1 cellular context compared by ENCODE assay signal in genomic region chr3:72143970-72144717, GRCh38.
TF ChIP-seq lines count a peak whose summit lies in the region.

No MANE protein-coding gene starts in this region.

TF ChIP-seq in GM12878, 131 proteins besides CTCF, POLR2A, EP300 and RAD21:
- TF ChIP-seq E2F4 (IDR thresholded peaks at IDR 0.05; ENCODE audit: low read depth, low read length): no peak
- TF ChIP-seq SMARCA5 (IDR thresholded peaks at IDR 0.05): no peak
- TF ChIP-seq MXI1 (IDR thresholded peaks at IDR 0.05; ENCODE audit: low read depth, low read length): no peak
- no peak for TF ChIP-seq PKNOX1 (IDR thresholded peaks at IDR 0.05)
- TF ChIP-seq BCL11A (IDR thresholded peaks at IDR 0.05; ENCODE audit: low read depth, low read length): no peak
- no peak for TF ChIP-seq FOXK2 (IDR thresholded peaks at IDR 0.05)
- TF ChIP-seq CBX3 (IDR thresholded peaks at IDR 0.05; ENCODE audit: borderline replicate concordance, low read depth): no peak
